In genomic region chr14:103519043-103519836, GRCh38 we compare ENCODE assay signal across 1 cellular context.
TF ChIP-seq lines count a peak whose summit lies in the region.

No MANE protein-coding gene starts in this region.

TF ChIP-seq in K562, 482 proteins besides CTCF, POLR2A, EP300 and RAD21 (continued from another document and continues in another):
- no peak for TF ChIP-seq E2F8 (IDR thresholded peaks at IDR 0.05; ENCODE audit: low read depth, partially characterized antibody)
- no peak for TF ChIP-seq HOMEZ (CRISPR knock-in tag; IDR thresholded peaks at IDR 0.05)
- TF ChIP-seq ZNF134 (CRISPR knock-in tag; conservative IDR thresholded peaks at IDR 0.05) = no peak
- TF ChIP-seq CHD4 (IDR thresholded peaks at IDR 0.05; ENCODE audit: insufficient read depth, insufficient replicate concordance, low read depth, low read length, poor library complexity, severe bottlenecking) = no peak
- no peak for TF ChIP-seq ZMIZ1 (IDR thresholded peaks at IDR 0.05; ENCODE audit: low read depth in 2 of 2, low read length in 2 of 2)
- TF ChIP-seq MYNN (IDR thresholded peaks at IDR 0.05) = peak; percentile 54; the same call in 1 of the 2 replicates
- no peak for TF ChIP-seq MYNN (CRISPR knock-in tag; IDR thresholded peaks at IDR 0.05)
- no peak for TF ChIP-seq FOS (IDR thresholded peaks at IDR 0.05; ENCODE audit: extremely low read depth, insufficient read length)
- TF ChIP-seq RAD51 (IDR thresholded peaks at IDR 0.05; ENCODE audit: borderline replicate concordance, low read depth) = no peak
- no peak for TF ChIP-seq RBM22 (IDR thresholded peaks at IDR 0.05; ENCODE audit: low read depth, low read length, poor library complexity, severe bottlenecking)
- peak; percentile 8; the same call in 1 of the 2 replicates for TF ChIP-seq POLR2G (IDR thresholded peaks at IDR 0.05; ENCODE audit: low read depth, low read length)
- no peak; the same call in 1 of the 2 replicates for TF ChIP-seq XRCC5 (IDR thresholded peaks at IDR 0.05; ENCODE audit: low read depth, low read length)
- TF ChIP-seq ZNF224 (CRISPR knock-in tag; IDR thresholded peaks at IDR 0.05) = no peak
- no peak for TF ChIP-seq HDAC8 (tag; IDR thresholded peaks at IDR 0.05)
- TF ChIP-seq REST (CRISPR knock-in tag; IDR thresholded peaks at IDR 0.05; ENCODE audit: low read depth) = no peak; the same call in 1 of the 2 replicates
- TF ChIP-seq HNRNPL (IDR thresholded peaks at IDR 0.05; ENCODE audit: low read depth, low read length) = no peak
- 0 out of 2 replicates have a peak, but pooled peaks have one; percentile 14 for TF ChIP-seq PML (IDR thresholded peaks at IDR 0.05; ENCODE audit: low read length)
- TF ChIP-seq MTA3 (IDR thresholded peaks at IDR 0.05; ENCODE audit: borderline replicate concordance) = no peak
- TF ChIP-seq ZNF583 (CRISPR knock-in tag; IDR thresholded peaks at IDR 0.05) = no peak
- TF ChIP-seq PCBP2 (IDR thresholded peaks at IDR 0.05; ENCODE audit: low read depth, low read length, poor library complexity, severe bottlenecking) = no peak
- no peak for TF ChIP-seq HIVEP1 (CRISPR knock-in tag; IDR thresholded peaks at IDR 0.05)
- no peak for TF ChIP-seq FOSL1 (tag; conservative IDR thresholded peaks at IDR 0.05)
- no peak for TF ChIP-seq RUNX1 (IDR thresholded peaks at IDR 0.05; ENCODE audit: low read depth)
- TF ChIP-seq, protein P1, sequence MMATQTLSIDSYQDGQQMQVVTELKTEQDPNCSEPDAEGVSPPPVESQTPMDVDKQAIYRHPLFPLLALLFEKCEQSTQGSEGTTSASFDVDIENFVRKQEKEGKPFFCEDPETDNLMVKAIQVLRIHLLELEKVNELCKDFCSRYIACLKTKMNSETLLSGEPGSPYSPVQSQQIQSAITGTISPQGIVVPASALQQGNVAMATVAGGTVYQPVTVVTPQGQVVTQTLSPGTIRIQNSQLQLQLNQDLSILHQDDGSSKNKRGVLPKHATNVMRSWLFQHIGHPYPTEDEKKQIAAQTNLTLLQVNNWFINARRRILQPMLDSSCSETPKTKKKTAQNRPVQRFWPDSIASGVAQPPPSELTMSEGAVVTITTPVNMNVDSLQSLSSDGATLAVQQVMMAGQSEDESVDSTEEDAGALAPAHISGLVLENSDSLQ (IDR thresholded peaks at IDR 0.05) = no peak
- TF ChIP-seq, protein P2, sequence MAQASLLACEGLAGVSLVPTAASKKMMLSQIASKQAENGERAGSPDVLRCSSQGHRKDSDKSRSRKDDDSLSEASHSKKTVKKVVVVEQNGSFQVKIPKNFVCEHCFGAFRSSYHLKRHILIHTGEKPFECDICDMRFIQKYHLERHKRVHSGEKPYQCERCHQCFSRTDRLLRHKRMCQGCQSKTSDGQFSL (CRISPR knock-in tag; IDR thresholded peaks at IDR 0.05) = no peak; the same call in 1 of the 2 replicates
- TF ChIP-seq, protein P2 (tag; IDR thresholded peaks at IDR 0.05) = no peak
- TF ChIP-seq, protein P3, sequence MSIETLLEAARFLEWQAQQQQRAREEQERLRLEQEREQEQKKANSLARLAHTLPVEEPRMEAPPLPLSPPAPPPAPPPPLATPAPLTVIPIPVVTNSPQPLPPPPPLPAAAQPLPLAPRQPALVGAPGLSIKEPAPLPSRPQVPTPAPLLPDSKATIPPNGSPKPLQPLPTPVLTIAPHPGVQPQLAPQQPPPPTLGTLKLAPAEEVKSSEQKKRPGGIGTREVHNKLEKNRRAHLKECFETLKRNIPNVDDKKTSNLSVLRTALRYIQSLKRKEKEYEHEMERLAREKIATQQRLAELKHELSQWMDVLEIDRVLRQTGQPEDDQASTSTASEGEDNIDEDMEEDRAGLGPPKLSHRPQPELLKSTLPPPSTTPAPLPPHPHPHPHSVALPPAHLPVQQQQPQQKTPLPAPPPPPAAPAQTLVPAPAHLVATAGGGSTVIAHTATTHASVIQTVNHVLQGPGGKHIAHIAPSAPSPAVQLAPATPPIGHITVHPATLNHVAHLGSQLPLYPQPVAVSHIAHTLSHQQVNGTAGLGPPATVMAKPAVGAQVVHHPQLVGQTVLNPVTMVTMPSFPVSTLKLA (conservative IDR thresholded peaks at IDR 0.05) = peak in 1 of 2 experiments; percentile 14; a peak in 1 of 4 replicates
- no peak for TF ChIP-seq ZFP1 (CRISPR knock-in tag; IDR thresholded peaks at IDR 0.05)
- no peak for TF ChIP-seq NR2C2 (CRISPR knock-in tag; IDR thresholded peaks at IDR 0.05)
- no peak for TF ChIP-seq NR2C2 (tag; IDR thresholded peaks at IDR 0.05)
- no peak for TF ChIP-seq HDAC6 (IDR thresholded peaks at IDR 0.05; ENCODE audit: low read depth, low read length)
- no peak for TF ChIP-seq MECOM (CRISPR knock-in tag; IDR thresholded peaks at IDR 0.05)
- no peak for TF ChIP-seq KDM5B (IDR thresholded peaks at IDR 0.05; ENCODE audit: insufficient replicate concordance, low read depth, low read length)
- TF ChIP-seq ILF3 (IDR thresholded peaks at IDR 0.05; ENCODE audit: borderline replicate concordance) = no peak
- no peak for TF ChIP-seq TRIM24 (IDR thresholded peaks at IDR 0.05)
- no peak for TF ChIP-seq MEIS2 (IDR thresholded peaks at IDR 0.05; ENCODE audit: partially characterized antibody)
- TF ChIP-seq, protein P4, sequence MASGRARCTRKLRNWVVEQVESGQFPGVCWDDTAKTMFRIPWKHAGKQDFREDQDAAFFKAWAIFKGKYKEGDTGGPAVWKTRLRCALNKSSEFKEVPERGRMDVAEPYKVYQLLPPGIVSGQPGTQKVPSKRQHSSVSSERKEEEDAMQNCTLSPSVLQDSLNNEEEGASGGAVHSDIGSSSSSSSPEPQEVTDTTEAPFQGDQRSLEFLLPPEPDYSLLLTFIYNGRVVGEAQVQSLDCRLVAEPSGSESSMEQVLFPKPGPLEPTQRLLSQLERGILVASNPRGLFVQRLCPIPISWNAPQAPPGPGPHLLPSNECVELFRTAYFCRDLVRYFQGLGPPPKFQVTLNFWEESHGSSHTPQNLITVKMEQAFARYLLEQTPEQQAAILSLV (tag; IDR thresholded peaks at IDR 0.05) = no peak
- TF ChIP-seq SIX5 (IDR thresholded peaks at IDR 0.05; ENCODE audit: borderline replicate concordance in 1 of 2, insufficient read depth in 1 of 2, low read depth in 1 of 2, low read length in 2 of 2) = no peak
- TF ChIP-seq TEAD1 (CRISPR knock-in tag; IDR thresholded peaks at IDR 0.05) = no peak
- TF ChIP-seq ZNF79 (CRISPR knock-in tag; IDR thresholded peaks at IDR 0.05; ENCODE audit: low read depth) = no peak
- no peak for TF ChIP-seq MITF (IDR thresholded peaks at IDR 0.05)
- TF ChIP-seq, protein P5, sequence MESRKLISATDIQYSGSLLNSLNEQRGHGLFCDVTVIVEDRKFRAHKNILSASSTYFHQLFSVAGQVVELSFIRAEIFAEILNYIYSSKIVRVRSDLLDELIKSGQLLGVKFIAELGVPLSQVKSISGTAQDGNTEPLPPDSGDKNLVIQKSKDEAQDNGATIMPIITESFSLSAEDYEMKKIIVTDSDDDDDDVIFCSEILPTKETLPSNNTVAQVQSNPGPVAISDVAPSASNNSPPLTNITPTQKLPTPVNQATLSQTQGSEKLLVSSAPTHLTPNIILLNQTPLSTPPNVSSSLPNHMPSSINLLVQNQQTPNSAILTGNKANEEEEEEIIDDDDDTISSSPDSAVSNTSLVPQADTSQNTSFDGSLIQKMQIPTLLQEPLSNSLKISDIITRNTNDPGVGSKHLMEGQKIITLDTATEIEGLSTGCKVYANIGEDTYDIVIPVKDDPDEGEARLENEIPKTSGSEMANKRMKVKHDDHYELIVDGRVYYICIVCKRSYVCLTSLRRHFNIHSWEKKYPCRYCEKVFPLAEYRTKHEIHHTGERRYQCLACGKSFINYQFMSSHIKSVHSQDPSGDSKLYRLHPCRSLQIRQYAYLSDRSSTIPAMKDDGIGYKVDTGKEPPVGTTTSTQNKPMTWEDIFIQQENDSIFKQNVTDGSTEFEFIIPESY (CRISPR knock-in tag; IDR thresholded peaks at IDR 0.05) = no peak
